In genomic region chr11:66022401-66023185, GRCh38 we compare ENCODE assay signal across 8 cellular contexts. TPM values are rescaled to one million over a fixed set of nuclear protein-coding genes. Genes with fewer than 3 reads are reported as not detected.
A peak's percentile ranks its signal among the peaks of the same experiment; 100 is the strongest.
DNase-seq lines count a peak whose midpoint lies in the region; ATAC-seq and TF ChIP-seq lines count a peak whose summit lies in the region.

No MANE protein-coding gene starts in this region.

- H3K4me3 Mint-ChIP-seq in naive B cell, result peak overlapping the region in 5 of 8 donors; percentile 4 to 64 (median 32)

- H3K9me3 Mint-ChIP-seq in naive B cell, result no peaks in the 10 kb centered on the region

- no peaks in the 10 kb centered on the region for H3K36me3 Mint-ChIP-seq in naive B cell

- H3K27me3 Mint-ChIP-seq in naive B cell, result peaks cover 4 to 28% (median 17%) of the 10 kb centered on the region in 3 donors

- peaks cover 21 to 36% (median 28%) of the 10 kb centered on the region in 10 experiments for H3K4me1 ChIP-seq in BLaER1 treated with 17β-estradiol and CSF1 and Interleukin-3, amounts not matched to agents 10 nM and 100 nM
- H3K4me1 ChIP-seq in HEK293 (ENCODE audit: control insufficient read depth, insufficient read depth, low read length), result no peaks in the 10 kb centered on the region
- no peaks in the 10 kb centered on the region for H3K4me1 ChIP-seq in NT2/D1 (ENCODE audit: insufficient read depth, insufficient read length)

- H3K27ac Mint-ChIP-seq in naive B cell, result peak overlapping the region in 3 of 6 donors; percentile 38 to 94 (median 47)

- POLR2A ChIA-PET in HEK293 (lab: Yijun Ruan, JAX), result interaction anchor here (0.5 to 1.1 kb wide), 5 partner anchors 9 to 200 kb away, joined by 4 to 6 read pairs (median 4); partner anchors contain the start of gene SF3B2

- TF ChIP-seq CTCF in HEK293 (tag by site-specific recombination; IDR thresholded peaks at IDR 0.05) (peak; percentile 74), epithelial cell of proximal tubule (conservative IDR thresholded peaks at IDR 0.05; ENCODE audit: low read depth, low read length) (peak; percentile 84)

- peak; percentile 50 for DNase-seq in NT2/D1 (ENCODE audit: low read depth, low spot score)
- DNase-seq in activated T-cell treated with anti-CD3 and anti-CD28 coated beads for 1 hour (ENCODE audit: low read depth), result peak; percentile 77
- no peak for DNase-seq in epithelial cell of proximal tubule (ENCODE audit: low read depth)
- DNase-seq in naive B cell, result peak; percentile 71
- DNase-seq in stimulated activated CD8-positive, alpha-beta memory T cell treated with anti-CD3 and anti-CD28 coated beads, Interleukin-7, amount 100 ng/mL, for 48 hours (ENCODE audit: extremely low read depth in 1 of 2, low read depth in 1 of 2), result peak; percentile 52 to 62

- H3K4me1 Mint-ChIP-seq in naive B cell, result peaks cover 10 to 17% (median 10%) of the 10 kb centered on the region in 3 donors

- H3K27me3 ChIP-seq in BLaER1 treated with 17β-estradiol and CSF1 and Interleukin-3, amounts not matched to agents 10 nM and 100 nM, result peaks cover 0 to 7% (median 0%) of the 10 kb centered on the region in 11 experiments; a peak in 2 of 22 replicates
- H3K27me3 ChIP-seq in NT2/D1 (ENCODE audit: insufficient read depth, insufficient read length), result peaks cover 23% of the 10 kb centered on the region

- H3K27ac ChIP-seq in BLaER1 treated with 17β-estradiol and CSF1 and Interleukin-3, amounts not matched to agents 10 nM and 100 nM, result peak overlapping the region in 2 of 11 experiments; percentile 42 to 45; a peak in 2 of 22 replicates
- no peak overlapping the region for H3K27ac ChIP-seq in HEK293 (ENCODE audit: extremely low read depth, low read depth, low read length)

- ATAC-seq in naive B cell (ENCODE audit: low read depth in 2 of 2) (peak; percentile 93), GM18861 (IDR thresholded peaks at IDR 0.05; ENCODE audit: unreplicated experiment) (no peak)

- no peaks in the 10 kb centered on the region for H3K9me3 ChIP-seq in BLaER1 treated with 17β-estradiol and CSF1 and Interleukin-3, amounts not matched to agents 10 nM and 100 nM (replicated peaks in 1 of 11)
- H3K9me3 ChIP-seq in HEK293 (ENCODE audit: control insufficient read depth, insufficient read depth, low read depth, low read length) (no peaks in the 10 kb centered on the region), NT2/D1 (ENCODE audit: insufficient read depth, low read length) (no peaks in the 10 kb centered on the region)

- H3K4me3 ChIP-seq in BLaER1 treated with 17β-estradiol and CSF1 and Interleukin-3, amounts not matched to agents 10 nM and 100 nM, result no peak overlapping the region
- H3K4me3 ChIP-seq in HEK293 (ENCODE audit: low read depth, low read length) (no peak overlapping the region), NT2/D1 (ENCODE audit: insufficient read length, low read depth) (no peak overlapping the region), epithelial cell of proximal tubule (ENCODE audit: low read depth, low read length) (peak overlapping the region; percentile 33)

- peak overlapping the region; percentile 49 to 99 (median 95); a peak in 20 of 22 replicates for H3K4me2 ChIP-seq in BLaER1 treated with 17β-estradiol and CSF1 and Interleukin-3, amounts not matched to agents 10 nM and 100 nM

- CTCF ChIA-PET in HEK293 (lab: Yijun Ruan, JAX), result interaction anchor here (0.5 to 3.7 kb wide), 41 partner anchors 9 to 379 kb away, joined by 3 to 49 read pairs (median 5); partner anchors contain the start of genes BANF1, CST6, EIF1AD and FIBP

- H3K36me3 ChIP-seq in BLaER1 treated with 17β-estradiol and CSF1 and Interleukin-3, amounts not matched to agents 10 nM and 100 nM, result no peaks in the 10 kb centered on the region
- H3K36me3 ChIP-seq in HEK293 (ENCODE audit: control insufficient read depth in 2 of 2, insufficient read depth in 1 of 2, low read length in 2 of 2), result no peaks in the 10 kb centered on the region
- no peaks in the 10 kb centered on the region for H3K36me3 ChIP-seq in NT2/D1 (ENCODE audit: insufficient read depth, insufficient read length, low read length)

- H4K20me1 ChIP-seq in BLaER1 treated with 17β-estradiol and CSF1 and Interleukin-3, amounts not matched to agents 10 nM and 100 nM, result no peaks in the 10 kb centered on the region

- peak overlapping the region in 9 of 11 experiments; percentile 5 to 47 (median 39); a peak in 10 of 22 replicates for H3K9ac ChIP-seq in BLaER1 treated with 17β-estradiol and CSF1 and Interleukin-3, amounts not matched to agents 10 nM and 100 nM
- H3K9ac ChIP-seq in NT2/D1 (ENCODE audit: insufficient read length, low read depth), result peak overlapping the region; percentile 50

TF ChIP-seq in HEK293, 187 proteins besides CTCF, POLR2A, EP300 and RAD21 (continues in another document):
- 0 out of 2 replicates have a peak, but pooled peaks have one; percentile 40 for TF ChIP-seq ZBTB6 (tag by site-specific recombination; IDR thresholded peaks at IDR 0.05)
- no peak for TF ChIP-seq ZNF416 (tag by site-specific recombination; IDR thresholded peaks at IDR 0.05)
- TF ChIP-seq BCL11B (tag by site-specific recombination; IDR thresholded peaks at IDR 0.05; ENCODE audit: low read depth), result no peak
- TF ChIP-seq, protein P1, sequence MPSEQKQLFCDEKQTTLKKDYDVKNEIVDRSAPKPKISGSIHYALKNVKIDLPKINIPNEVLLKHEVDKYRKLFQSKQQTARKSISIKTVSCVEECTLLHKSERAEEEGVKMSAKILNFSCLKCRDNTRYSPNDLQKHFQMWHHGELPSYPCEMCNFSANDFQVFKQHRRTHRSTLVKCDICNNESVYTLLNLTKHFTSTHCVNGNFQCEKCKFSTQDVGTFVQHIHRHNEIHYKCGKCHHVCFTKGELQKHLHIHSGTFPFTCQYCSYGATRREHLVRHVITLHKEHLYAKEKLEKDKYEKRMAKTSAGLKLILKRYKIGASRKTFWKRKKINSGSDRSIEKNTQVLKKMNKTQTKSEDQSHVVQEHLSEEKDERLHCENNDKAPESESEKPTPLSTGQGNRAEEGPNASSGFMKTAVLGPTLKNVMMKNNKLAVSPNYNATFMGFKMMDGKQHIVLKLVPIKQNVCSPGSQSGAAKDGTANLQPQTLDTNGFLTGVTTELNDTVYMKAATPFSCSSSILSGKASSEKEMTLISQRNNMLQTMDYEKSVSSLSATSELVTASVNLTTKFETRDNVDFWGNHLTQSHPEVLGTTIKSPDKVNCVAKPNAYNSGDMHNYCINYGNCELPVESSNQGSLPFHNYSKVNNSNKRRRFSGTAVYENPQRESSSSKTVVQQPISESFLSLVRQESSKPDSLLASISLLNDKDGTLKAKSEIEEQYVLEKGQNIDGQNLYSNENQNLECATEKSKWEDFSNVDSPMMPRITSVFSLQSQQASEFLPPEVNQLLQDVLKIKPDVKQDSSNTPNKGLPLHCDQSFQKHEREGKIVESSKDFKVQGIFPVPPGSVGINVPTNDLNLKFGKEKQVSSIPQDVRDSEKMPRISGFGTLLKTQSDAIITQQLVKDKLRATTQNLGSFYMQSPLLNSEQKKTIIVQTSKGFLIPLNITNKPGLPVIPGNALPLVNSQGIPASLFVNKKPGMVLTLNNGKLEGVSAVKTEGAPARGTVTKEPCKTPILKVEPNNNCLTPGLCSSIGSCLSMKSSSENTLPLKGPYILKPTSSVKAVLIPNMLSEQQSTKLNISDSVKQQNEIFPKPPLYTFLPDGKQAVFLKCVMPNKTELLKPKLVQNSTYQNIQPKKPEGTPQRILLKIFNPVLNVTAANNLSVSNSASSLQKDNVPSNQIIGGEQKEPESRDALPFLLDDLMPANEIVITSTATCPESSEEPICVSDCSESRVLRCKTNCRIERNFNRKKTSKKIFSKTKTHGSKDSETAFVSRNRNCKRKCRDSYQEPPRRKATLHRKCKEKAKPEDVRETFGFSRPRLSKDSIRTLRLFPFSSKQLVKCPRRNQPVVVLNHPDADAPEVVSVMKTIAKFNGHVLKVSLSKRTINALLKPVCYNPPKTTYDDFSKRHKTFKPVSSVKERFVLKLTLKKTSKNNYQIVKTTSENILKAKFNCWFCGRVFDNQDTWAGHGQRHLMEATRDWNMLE (tag by site-specific recombination; conservative IDR thresholded peaks at IDR 0.05; ENCODE audit: low read depth), result no peak
- peak; percentile 62 for TF ChIP-seq ZNF335 (tag by site-specific recombination; conservative IDR thresholded peaks at IDR 0.05)
- TF ChIP-seq ZBTB26 (tag by site-specific recombination; optimal IDR thresholded peaks at IDR 0.05), result peak; percentile 25
- peak; percentile 47 for TF ChIP-seq ZNF654 (tag by site-specific recombination; IDR thresholded peaks at IDR 0.05; ENCODE audit: low read depth)
- TF ChIP-seq ZNF311 (tag by site-specific recombination; IDR thresholded peaks at IDR 0.05; ENCODE audit: borderline replicate concordance), result no peak
- no peak for TF ChIP-seq ZNF701 (tag by site-specific recombination; IDR thresholded peaks at IDR 0.05)
- no peak for TF ChIP-seq ZNF114 (tag by site-specific recombination; IDR thresholded peaks at IDR 0.05)

RNA-seq across cellular contexts. Expression of gene CATSPER1, which starts 3.7 kb away (rescaled TPM):
- total RNA-seq in epithelial cell of proximal tubule, result 1.4 and 4.7 TPM in 2 replicates
- under 1 TPM in 1 of 6 donors, not detected in 5; 0.11 TPM for polyA plus RNA-seq in naive B cell (ENCODE audit: low read depth in 6 of 6)

RNA-seq across cellular contexts. Expression of gene CST6, which starts 10.8 kb away (rescaled TPM):
- 53.4 and 89.1 TPM in 2 replicates for total RNA-seq in epithelial cell of proximal tubule
- polyA plus RNA-seq in naive B cell (ENCODE audit: low read depth in 6 of 6), result not detected

RNA-seq across cellular contexts. Expression of gene BANF1, which starts 20.3 kb away (rescaled TPM):
- 144 and 192 TPM in 2 replicates for total RNA-seq in epithelial cell of proximal tubule
- 100 to 1,000 TPM; 162 to 247 (median 189) TPM for polyA plus RNA-seq in naive B cell (ENCODE audit: low read depth in 6 of 6)

RNA-seq across cellular contexts. Expression of gene EIF1AD, which starts 20.6 kb away (rescaled TPM):
- total RNA-seq in epithelial cell of proximal tubule, result 45.2 and 45.3 TPM in 2 replicates
- polyA plus RNA-seq in naive B cell (ENCODE audit: low read depth in 6 of 6), result 10 to 100 TPM in 5 of 6 donors, 1 to 10 TPM in 1; 4.9 to 34.2 (median 20.1) TPM

RNA-seq across cellular contexts. Expression of gene GAL3ST3, which starts 26.4 kb away (rescaled TPM):
- 2.1 and 2.3 TPM in 2 replicates for total RNA-seq in epithelial cell of proximal tubule
- polyA plus RNA-seq in naive B cell (ENCODE audit: low read depth in 6 of 6), result not detected
